In the genomic region with DNA sequence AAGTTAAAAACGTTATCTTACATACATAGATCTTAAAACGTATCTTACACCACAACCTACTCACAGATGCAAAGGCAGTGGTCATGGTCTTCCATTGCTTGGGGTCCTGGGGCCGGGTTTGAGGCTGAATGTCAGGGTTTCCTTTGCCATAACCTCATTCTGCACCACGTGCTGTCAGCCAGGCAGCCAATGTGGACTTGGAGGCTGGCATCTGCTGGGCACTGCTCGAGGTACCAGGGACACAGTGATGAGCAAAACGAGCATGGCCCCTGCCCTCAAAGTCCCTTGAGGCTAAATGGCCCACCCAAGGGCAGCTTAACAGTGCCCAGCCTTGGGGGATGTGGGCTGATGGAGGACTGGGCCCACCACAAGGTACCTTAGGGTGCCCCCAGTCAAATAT, we compare ENCODE assay signal across 11 cellular contexts. TPM values are rescaled to one million over a fixed set of nuclear protein-coding genes. Genes with fewer than 3 reads are reported as not detected.
DNase-seq lines count a peak whose midpoint lies in the region; ATAC-seq, FAIRE-seq and TF ChIP-seq lines count a peak whose summit lies in the region.
"Had no signal": no experiment of that assay in that cellular context is flagged by ENCODE, and none has a peak within 500 bp of the region (broad histone marks: within the 10 kb centered on the region; RNA-seq: fewer than 3 reads in every experiment).

No MANE protein-coding gene starts in this region.

- H2AFZ ChIP-seq in GM12878 (ENCODE audit: control insufficient read depth, low read depth, low read length): peak overlapping the region; percentile 85; the same call in 1 of the 2 replicates

- no peak for TF ChIP-seq EP300 in GM12878 (IDR thresholded peaks at IDR 0.05; ENCODE audit: borderline replicate concordance in 1 of 2, control insufficient read depth in 1 of 2, low read depth in 2 of 2, low read length in 2 of 2)

- H3K79me2 ChIP-seq in GM12878 (ENCODE audit: control insufficient read depth, insufficient read depth, low read length): no peaks in the 10 kb centered on the region

- H3K27me3 ChIP-seq in left ventricle myocardium inferior (ENCODE audit: low read depth) (no peaks in the 10 kb centered on the region), GM12878 (replicated peaks in 1 of 2; ENCODE audit: control insufficient read depth in 2 of 2, insufficient read depth in 2 of 2, low read length in 1 of 2) (no peaks in the 10 kb centered on the region), mucosa of stomach (ENCODE audit: control insufficient read depth, insufficient read depth, low read length) (no peaks in the 10 kb centered on the region), vagina (no peaks in the 10 kb centered on the region)
- H3K27me3 ChIP-seq: BLaER1 treated with 17β-estradiol and CSF1 and Interleukin-3, amounts not matched to agents 10 nM and 100 nM had no signal

- H3K4me2 ChIP-seq in GM12878 (ENCODE audit: control insufficient read depth, insufficient read depth): peak overlapping the region; percentile 90

- SMC1A ChIA-PET in GM12878 (lab: Charles Lee; ENCODE audit: uncharacterized antibody, unreplicated experiment): interaction anchor here (0.8 to 6.4 kb wide), 11 partner anchors 12 to 138 kb away, joined by 3 to 60 read pairs (median 7); a partner anchor contains a TSS

- BruUV-seq in GM12878 (replicated peaks; lab: Mats Ljungman, UMichigan): no TSS peak

- RAD21 ChIA-PET in GM12878 (lab: Charles Lee; ENCODE audit: unreplicated experiment): interaction anchor here (0.6 to 4.0 kb wide), 10 partner anchors 43 to 324 kb away, joined by 3 to 21 read pairs (median 5); a partner anchor contains a TSS

- POLR2A ChIA-PET in GM12878 (lab: Charles Lee): no interaction called here

- CTCF ChIA-PET in GM12878 (lab: Yijun Ruan, JAX): interaction anchor here (0.7 to 4.0 kb wide), 19 partner anchors 9 to 174 kb away, joined by 3 to 33 read pairs (median 4); a partner anchor contains a TSS

- H3K36me3 ChIP-seq in left ventricle myocardium inferior (no peaks in the 10 kb centered on the region), GM12878 (ENCODE audit: control insufficient read depth in 2 of 2, insufficient read depth in 2 of 2, low read length in 1 of 2) (no peaks in the 10 kb centered on the region), mucosa of stomach (ENCODE audit: control insufficient read depth, insufficient read depth, low read length) (no peaks in the 10 kb centered on the region), vagina (no peaks in the 10 kb centered on the region)
- H3K36me3 ChIP-seq: BLaER1 treated with 17β-estradiol and CSF1 and Interleukin-3, amounts not matched to agents 10 nM and 100 nM had no signal

- H3K9ac ChIP-seq in GM12878 (ENCODE audit: control insufficient read depth, insufficient read depth, low read length): no peak overlapping the region
- peak overlapping the region; percentile 73 for H3K9ac ChIP-seq in mucosa of stomach (ENCODE audit: low read length)

- no peak for ATAC-seq in GM12878
- ATAC-seq in GM21576 (IDR thresholded peaks at IDR 0.05; ENCODE audit: unreplicated experiment): no peak

- no peaks in the 10 kb centered on the region for H4K20me1 ChIP-seq in GM12878 (ENCODE audit: control insufficient read depth, insufficient read depth)
- H4K20me1 ChIP-seq: BLaER1 treated with 17β-estradiol and CSF1 and Interleukin-3, amounts not matched to agents 10 nM and 100 nM had no signal

- H3K4me1 ChIP-seq in left ventricle myocardium inferior: peaks cover 25% of the 10 kb centered on the region
- peaks cover 12% of the 10 kb centered on the region for H3K4me1 ChIP-seq in GM12878 (ENCODE audit: control insufficient read depth, insufficient read depth, low read length)
- peaks cover 19% of the 10 kb centered on the region for H3K4me1 ChIP-seq in mucosa of stomach (ENCODE audit: control insufficient read depth, insufficient read depth, low read length)
- peaks cover 25% of the 10 kb centered on the region for H3K4me1 ChIP-seq in vagina

- intact Hi-C loops in left ventricle myocardium inferior (cut with micrococcal nuclease) (loop anchor here (10.0 kb wide), 1 partner anchor 127 kb away; no protein-coding TSS in a partner anchor), cardiac septum (cut with DNase I) (loop anchor here (5.0 kb wide), 2 partner anchors 44 to 139 kb away; a partner anchor contains a TSS), GM12878 (cut with micrococcal nuclease; ENCODE audit: unreplicated experiment) (loop anchor here (2.0 kb wide), 3 partner anchors 45 to 127 kb away; a partner anchor contains a TSS), vagina (cut with DNase I) (loop anchor here (2.0 to 5.0 kb wide), 2 partner anchors 45 to 124 kb away; a partner anchor contains a TSS)

- H3K27ac ChIP-seq in left ventricle myocardium inferior (replicated peaks) (peak overlapping the region; percentile 70), GM12878 (ENCODE audit: control insufficient read depth, insufficient read depth) (no peak overlapping the region), vagina (peak overlapping the region; percentile 82)

- DNase-seq in left ventricle myocardium inferior (no peak), cardiac septum (ENCODE audit: low spot score) (no peak), GM12878 (ENCODE audit: low read depth, low spot score) (no peak), vagina (ENCODE audit: extremely low spot score in 2 of 2) (no peak), hippocampal formation (lab: John Stamatoyannopoulos, UW) (no peak), amniotic stem cell (lab: John Stamatoyannopoulos, UW) (no peak)
- DNase-seq: glutamatergic neuron had no signal

- H3K9me3 ChIP-seq in left ventricle myocardium inferior (replicated peaks) (no peaks in the 10 kb centered on the region), GM12878 (replicated peaks; ENCODE audit: control insufficient read depth, insufficient read depth, low read length) (no peaks in the 10 kb centered on the region), mucosa of stomach (ENCODE audit: control insufficient read depth, low read length) (no peaks in the 10 kb centered on the region), vagina (no peaks in the 10 kb centered on the region)
- H3K9me3 ChIP-seq: BLaER1 treated with 17β-estradiol and CSF1 and Interleukin-3, amounts not matched to agents 10 nM and 100 nM had no signal

- 10% methylated on average over 6 of the region's 6 CpGs for WGBS in GM12878 (ENCODE audit: insufficient coverage, insufficient replicate concordance, low lambda C conversion rate, missing lambda C conversion rate)

- peak overlapping the region; percentile 70 for H3K4me3 ChIP-seq in left ventricle myocardium inferior
- H3K4me3 ChIP-seq in GM12878: peak overlapping the region; percentile 78
- peak overlapping the region; percentile 67 for H3K4me3 ChIP-seq in mucosa of stomach (ENCODE audit: low read length)
- peak overlapping the region; percentile 49 to 54 for H3K4me3 ChIP-seq in vagina

- TF ChIP-seq POLR2A in GM12878 (IDR thresholded peaks at IDR 0.05; ENCODE audit: low read depth, low read length) (no peak), vagina (IDR thresholded peaks at IDR 0.05) (no peak)

- in situ Hi-C loops in GM12878 (cut with MboI): loop anchor here (5.0 kb wide), 1 partner anchor 139 kb away; no protein-coding TSS in a partner anchor

- TF ChIP-seq CTCF in left ventricle myocardium inferior (IDR thresholded peaks at IDR 0.05; ENCODE audit: borderline replicate concordance) (no peak), GM12878 (IDR thresholded peaks at IDR 0.05 in 2 of 3, conservative IDR thresholded peaks at IDR 0.05 in 1 of 3; ENCODE audit: control insufficient read depth in 2 of 3, extremely low read depth in 1 of 3, insufficient read depth in 1 of 3, low read depth in 3 of 3, low read length in 3 of 3) (no peak), vagina (IDR thresholded peaks at IDR 0.05) (no peak)

- peak; percentile 35 for FAIRE-seq in GM12878 (lab: Jason Lieb, UNC)
- FAIRE-seq: GM18507 had no signal

- no peak for TF ChIP-seq RAD21 in GM12878 (IDR thresholded peaks at IDR 0.05; ENCODE audit: insufficient read depth, low read depth, low read length)

RNA-seq across cellular contexts. Expression of a gene that starts 35.8 kb away (rescaled TPM):
- total RNA-seq in left ventricle myocardium inferior (1.6 TPM), cardiac septum (0.38 TPM), GM12878 (2014; rRNA removed) (3.8 and 4.7 TPM in 2 replicates), GM12878 (2014; rRNA removed; fragmentation: Illumina TruSeq; extraction: Trizol) (4.4 and 6.0 TPM in 2 replicates), GM12878 (2021) (5.6 and 6.2 TPM in 2 replicates), vagina (8.1 TPM)
- total RNA-seq in GM12878 (2013; cell fraction: nucleolus; rRNA removed): 15.6 and 18.2 TPM in 2 replicates
- polyA plus RNA-seq in GM12878 (2011; ENCODE audit: low read depth): 1.9 TPM
- polyA plus RNA-seq in GM12878 (2011; rRNA removed) (1.1 and 1.7 TPM in 2 replicates), GM12878 (2014; fragmentation: Illumina TruSeq; extraction: Trizol) (5.3 and 5.5 TPM in 2 replicates), GM12878 (2014; fragmentation: Nextera tagmentation; extraction: Ambion mirVana) (1 to 10 TPM; 3.0 to 4.1 TPM), GM12878 (2014; rRNA removed) (6.3 and 7.7 TPM in 2 replicates), GM12878 (2016; fragmentation: Nextera tagmentation; extraction: Ambion mirVana) (10 to 100 TPM in 1 of 2 experiments, 1 to 10 TPM in 1; 9.1 to 10.6 TPM)
- 0.46 and 0.57 TPM in 2 replicates for polyA plus RNA-seq in GM12878 (2011; cell fraction: cytosol; rRNA removed)
- 0.22 and 0.66 TPM in 2 replicates for polyA plus RNA-seq in GM12878 (2011; cell fraction: nucleus; rRNA removed)
- polyA plus RNA-seq in GM12878 (2012): 5.6 and 6.8 TPM in 2 replicates
- polyA minus RNA-seq in GM12878 (2011; rRNA and poly(A)+ RNA removed): 0.29 and 0.46 TPM in 2 replicates
- not detected in 2 replicates for polyA minus RNA-seq in GM12878 (2011; cell fraction: cytosol; rRNA and poly(A)+ RNA removed)
- 0.19 and 0.36 TPM in 2 replicates for polyA minus RNA-seq in GM12878 (2011; cell fraction: nucleus; rRNA and poly(A)+ RNA removed)

RNA-seq across cellular contexts. Expression of a gene that starts 44.8 kb away (rescaled TPM):
- total RNA-seq in left ventricle myocardium inferior (19.7 TPM), cardiac septum (19.0 TPM), GM12878 (2014; rRNA removed) (39.3 and 45.2 TPM in 2 replicates), GM12878 (2014; rRNA removed; fragmentation: Illumina TruSeq; extraction: Trizol) (49.2 and 49.6 TPM in 2 replicates), GM12878 (2021) (40.5 and 43.5 TPM in 2 replicates), vagina (41.7 TPM)
- total RNA-seq in GM12878 (2013; cell fraction: nucleolus; rRNA removed): 62.4 and 63.0 TPM in 2 replicates
- 20.1 TPM for polyA plus RNA-seq in GM12878 (2011; ENCODE audit: low read depth)
- polyA plus RNA-seq in GM12878 (2011; rRNA removed) (59.7 and 85.8 TPM in 2 replicates), GM12878 (2014; fragmentation: Illumina TruSeq; extraction: Trizol) (43.3 and 56.8 TPM in 2 replicates), GM12878 (2014; fragmentation: Nextera tagmentation; extraction: Ambion mirVana) (10 to 100 TPM in 1 of 2 experiments, 1 to 10 TPM in 1; 9.8 to 10.9 TPM), GM12878 (2014; rRNA removed) (22.7 and 26.4 TPM in 2 replicates), GM12878 (2016; fragmentation: Nextera tagmentation; extraction: Ambion mirVana) (10 to 100 TPM; 31.4 to 33.6 TPM)
- polyA plus RNA-seq in GM12878 (2011; cell fraction: cytosol; rRNA removed): 21.1 and 27.1 TPM in 2 replicates
- 17.5 and 21.7 TPM in 2 replicates for polyA plus RNA-seq in GM12878 (2011; cell fraction: nucleus; rRNA removed)
- 30.6 and 42.6 TPM in 2 replicates for polyA plus RNA-seq in GM12878 (2012)
- 62.3 and 96.0 TPM in 2 replicates for polyA minus RNA-seq in GM12878 (2011; rRNA and poly(A)+ RNA removed)
- 26.6 and 28.0 TPM in 2 replicates for polyA minus RNA-seq in GM12878 (2011; cell fraction: cytosol; rRNA and poly(A)+ RNA removed)
- polyA minus RNA-seq in GM12878 (2011; cell fraction: nucleus; rRNA and poly(A)+ RNA removed): 15.1 and 23.2 TPM in 2 replicates
